1 cellular context compared by ENCODE assay signal in the genomic region with DNA sequence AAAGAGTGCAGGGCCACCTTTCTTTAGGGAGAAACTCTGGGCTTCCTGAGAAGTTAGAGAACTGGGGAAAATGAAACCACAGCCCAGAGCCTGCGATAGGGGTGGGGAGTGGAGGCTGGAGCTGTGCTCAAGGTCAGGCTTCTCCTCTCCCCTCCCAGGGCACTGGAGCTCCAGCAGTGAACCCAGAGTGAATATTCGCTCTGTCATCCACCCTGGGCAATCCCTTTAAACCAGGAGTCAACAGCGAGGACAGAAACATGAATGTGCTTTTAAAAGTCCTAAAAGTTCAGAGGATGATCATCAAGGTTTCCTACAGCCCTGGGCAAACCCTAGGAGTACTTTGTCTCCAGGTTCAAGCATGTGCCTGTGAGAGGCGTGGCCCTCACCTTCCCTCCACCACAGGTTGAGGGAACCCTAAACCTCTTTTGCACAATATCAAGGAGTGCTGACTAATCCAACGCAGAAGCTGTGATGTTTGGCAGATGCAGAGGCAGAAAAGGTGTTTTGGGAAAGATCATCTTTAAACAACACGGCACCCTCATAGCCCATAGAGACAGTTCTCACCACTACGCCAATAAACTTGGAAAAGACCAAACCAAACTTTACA.
TF ChIP-seq lines count a peak whose summit lies in the region.
"Not testable (repeated sequence)": the region's sequence is repeated elsewhere in the genome, so short reads cannot be mapped to it uniquely, and the experiment has no call there.

No MANE protein-coding gene starts in this region.

TF ChIP-seq in K562, 482 proteins besides CTCF, POLR2A, EP300 and RAD21 (continued from another document):
- TF ChIP-seq, protein P1, sequence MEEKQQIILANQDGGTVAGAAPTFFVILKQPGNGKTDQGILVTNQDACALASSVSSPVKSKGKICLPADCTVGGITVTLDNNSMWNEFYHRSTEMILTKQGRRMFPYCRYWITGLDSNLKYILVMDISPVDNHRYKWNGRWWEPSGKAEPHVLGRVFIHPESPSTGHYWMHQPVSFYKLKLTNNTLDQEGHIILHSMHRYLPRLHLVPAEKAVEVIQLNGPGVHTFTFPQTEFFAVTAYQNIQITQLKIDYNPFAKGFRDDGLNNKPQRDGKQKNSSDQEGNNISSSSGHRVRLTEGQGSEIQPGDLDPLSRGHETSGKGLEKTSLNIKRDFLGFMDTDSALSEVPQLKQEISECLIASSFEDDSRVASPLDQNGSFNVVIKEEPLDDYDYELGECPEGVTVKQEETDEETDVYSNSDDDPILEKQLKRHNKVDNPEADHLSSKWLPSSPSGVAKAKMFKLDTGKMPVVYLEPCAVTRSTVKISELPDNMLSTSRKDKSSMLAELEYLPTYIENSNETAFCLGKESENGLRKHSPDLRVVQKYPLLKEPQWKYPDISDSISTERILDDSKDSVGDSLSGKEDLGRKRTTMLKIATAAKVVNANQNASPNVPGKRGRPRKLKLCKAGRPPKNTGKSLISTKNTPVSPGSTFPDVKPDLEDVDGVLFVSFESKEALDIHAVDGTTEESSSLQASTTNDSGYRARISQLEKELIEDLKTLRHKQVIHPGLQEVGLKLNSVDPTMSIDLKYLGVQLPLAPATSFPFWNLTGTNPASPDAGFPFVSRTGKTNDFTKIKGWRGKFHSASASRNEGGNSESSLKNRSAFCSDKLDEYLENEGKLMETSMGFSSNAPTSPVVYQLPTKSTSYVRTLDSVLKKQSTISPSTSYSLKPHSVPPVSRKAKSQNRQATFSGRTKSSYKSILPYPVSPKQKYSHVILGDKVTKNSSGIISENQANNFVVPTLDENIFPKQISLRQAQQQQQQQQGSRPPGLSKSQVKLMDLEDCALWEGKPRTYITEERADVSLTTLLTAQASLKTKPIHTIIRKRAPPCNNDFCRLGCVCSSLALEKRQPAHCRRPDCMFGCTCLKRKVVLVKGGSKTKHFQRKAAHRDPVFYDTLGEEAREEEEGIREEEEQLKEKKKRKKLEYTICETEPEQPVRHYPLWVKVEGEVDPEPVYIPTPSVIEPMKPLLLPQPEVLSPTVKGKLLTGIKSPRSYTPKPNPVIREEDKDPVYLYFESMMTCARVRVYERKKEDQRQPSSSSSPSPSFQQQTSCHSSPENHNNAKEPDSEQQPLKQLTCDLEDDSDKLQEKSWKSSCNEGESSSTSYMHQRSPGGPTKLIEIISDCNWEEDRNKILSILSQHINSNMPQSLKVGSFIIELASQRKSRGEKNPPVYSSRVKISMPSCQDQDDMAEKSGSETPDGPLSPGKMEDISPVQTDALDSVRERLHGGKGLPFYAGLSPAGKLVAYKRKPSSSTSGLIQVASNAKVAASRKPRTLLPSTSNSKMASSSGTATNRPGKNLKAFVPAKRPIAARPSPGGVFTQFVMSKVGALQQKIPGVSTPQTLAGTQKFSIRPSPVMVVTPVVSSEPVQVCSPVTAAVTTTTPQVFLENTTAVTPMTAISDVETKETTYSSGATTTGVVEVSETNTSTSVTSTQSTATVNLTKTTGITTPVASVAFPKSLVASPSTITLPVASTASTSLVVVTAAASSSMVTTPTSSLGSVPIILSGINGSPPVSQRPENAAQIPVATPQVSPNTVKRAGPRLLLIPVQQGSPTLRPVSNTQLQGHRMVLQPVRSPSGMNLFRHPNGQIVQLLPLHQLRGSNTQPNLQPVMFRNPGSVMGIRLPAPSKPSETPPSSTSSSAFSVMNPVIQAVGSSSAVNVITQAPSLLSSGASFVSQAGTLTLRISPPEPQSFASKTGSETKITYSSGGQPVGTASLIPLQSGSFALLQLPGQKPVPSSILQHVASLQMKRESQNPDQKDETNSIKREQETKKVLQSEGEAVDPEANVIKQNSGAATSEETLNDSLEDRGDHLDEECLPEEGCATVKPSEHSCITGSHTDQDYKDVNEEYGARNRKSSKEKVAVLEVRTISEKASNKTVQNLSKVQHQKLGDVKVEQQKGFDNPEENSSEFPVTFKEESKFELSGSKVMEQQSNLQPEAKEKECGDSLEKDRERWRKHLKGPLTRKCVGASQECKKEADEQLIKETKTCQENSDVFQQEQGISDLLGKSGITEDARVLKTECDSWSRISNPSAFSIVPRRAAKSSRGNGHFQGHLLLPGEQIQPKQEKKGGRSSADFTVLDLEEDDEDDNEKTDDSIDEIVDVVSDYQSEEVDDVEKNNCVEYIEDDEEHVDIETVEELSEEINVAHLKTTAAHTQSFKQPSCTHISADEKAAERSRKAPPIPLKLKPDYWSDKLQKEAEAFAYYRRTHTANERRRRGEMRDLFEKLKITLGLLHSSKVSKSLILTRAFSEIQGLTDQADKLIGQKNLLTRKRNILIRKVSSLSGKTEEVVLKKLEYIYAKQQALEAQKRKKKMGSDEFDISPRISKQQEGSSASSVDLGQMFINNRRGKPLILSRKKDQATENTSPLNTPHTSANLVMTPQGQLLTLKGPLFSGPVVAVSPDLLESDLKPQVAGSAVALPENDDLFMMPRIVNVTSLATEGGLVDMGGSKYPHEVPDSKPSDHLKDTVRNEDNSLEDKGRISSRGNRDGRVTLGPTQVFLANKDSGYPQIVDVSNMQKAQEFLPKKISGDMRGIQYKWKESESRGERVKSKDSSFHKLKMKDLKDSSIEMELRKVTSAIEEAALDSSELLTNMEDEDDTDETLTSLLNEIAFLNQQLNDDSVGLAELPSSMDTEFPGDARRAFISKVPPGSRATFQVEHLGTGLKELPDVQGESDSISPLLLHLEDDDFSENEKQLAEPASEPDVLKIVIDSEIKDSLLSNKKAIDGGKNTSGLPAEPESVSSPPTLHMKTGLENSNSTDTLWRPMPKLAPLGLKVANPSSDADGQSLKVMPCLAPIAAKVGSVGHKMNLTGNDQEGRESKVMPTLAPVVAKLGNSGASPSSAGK (IDR thresholded peaks at IDR 0.05): peak; percentile 73
- peak; percentile 97 for TF ChIP-seq CEBPB (tag; IDR thresholded peaks at IDR 0.05)
- peak; percentile 19; the same call in 1 of the 2 replicates for TF ChIP-seq ZEB2 (IDR thresholded peaks at IDR 0.05)
- peak; percentile 55; the same call in 1 of the 2 replicates for TF ChIP-seq DPF2 (IDR thresholded peaks at IDR 0.05)
- peak; percentile 84 for TF ChIP-seq ESRRA (IDR thresholded peaks at IDR 0.05; ENCODE audit: borderline replicate concordance, low read depth)
- peak; percentile 12; the same call in 1 of the 2 replicates for TF ChIP-seq TEAD2 (tag; IDR thresholded peaks at IDR 0.05)
- not testable (repeated sequence) for TF ChIP-seq CEBPG (CRISPR knock-in tag; IDR thresholded peaks at IDR 0.05); NR2C1 (IDR thresholded peaks at IDR 0.05)
- TF ChIP-seq CEBPG (tag; conservative IDR thresholded peaks at IDR 0.05 in 1 of 2, IDR thresholded peaks at IDR 0.05 in 1 of 2): peak in 1 of 2 experiments; percentile 85; a peak in 2 of 4 replicates
- peak; percentile 35; the same call in 1 of the 2 replicates for TF ChIP-seq NFE2 (IDR thresholded peaks at IDR 0.05; ENCODE audit: low read depth)
- peak; percentile 71 for TF ChIP-seq MAFG (tag; conservative IDR thresholded peaks at IDR 0.05)
- TF ChIP-seq ZNF316 (IDR thresholded peaks at IDR 0.05): peak; percentile 48; the same call in 1 of the 2 replicates
- TF ChIP-seq, protein P2, sequence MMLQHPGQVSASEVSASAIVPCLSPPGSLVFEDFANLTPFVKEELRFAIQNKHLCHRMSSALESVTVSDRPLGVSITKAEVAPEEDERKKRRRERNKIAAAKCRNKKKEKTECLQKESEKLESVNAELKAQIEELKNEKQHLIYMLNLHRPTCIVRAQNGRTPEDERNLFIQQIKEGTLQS (IDR thresholded peaks at IDR 0.05): peak; percentile 38; the same call in 1 of the 2 replicates
- TF ChIP-seq, protein P2 (CRISPR knock-in tag; conservative IDR thresholded peaks at IDR 0.05): not testable (repeated sequence)
- TF ChIP-seq, protein P3, sequence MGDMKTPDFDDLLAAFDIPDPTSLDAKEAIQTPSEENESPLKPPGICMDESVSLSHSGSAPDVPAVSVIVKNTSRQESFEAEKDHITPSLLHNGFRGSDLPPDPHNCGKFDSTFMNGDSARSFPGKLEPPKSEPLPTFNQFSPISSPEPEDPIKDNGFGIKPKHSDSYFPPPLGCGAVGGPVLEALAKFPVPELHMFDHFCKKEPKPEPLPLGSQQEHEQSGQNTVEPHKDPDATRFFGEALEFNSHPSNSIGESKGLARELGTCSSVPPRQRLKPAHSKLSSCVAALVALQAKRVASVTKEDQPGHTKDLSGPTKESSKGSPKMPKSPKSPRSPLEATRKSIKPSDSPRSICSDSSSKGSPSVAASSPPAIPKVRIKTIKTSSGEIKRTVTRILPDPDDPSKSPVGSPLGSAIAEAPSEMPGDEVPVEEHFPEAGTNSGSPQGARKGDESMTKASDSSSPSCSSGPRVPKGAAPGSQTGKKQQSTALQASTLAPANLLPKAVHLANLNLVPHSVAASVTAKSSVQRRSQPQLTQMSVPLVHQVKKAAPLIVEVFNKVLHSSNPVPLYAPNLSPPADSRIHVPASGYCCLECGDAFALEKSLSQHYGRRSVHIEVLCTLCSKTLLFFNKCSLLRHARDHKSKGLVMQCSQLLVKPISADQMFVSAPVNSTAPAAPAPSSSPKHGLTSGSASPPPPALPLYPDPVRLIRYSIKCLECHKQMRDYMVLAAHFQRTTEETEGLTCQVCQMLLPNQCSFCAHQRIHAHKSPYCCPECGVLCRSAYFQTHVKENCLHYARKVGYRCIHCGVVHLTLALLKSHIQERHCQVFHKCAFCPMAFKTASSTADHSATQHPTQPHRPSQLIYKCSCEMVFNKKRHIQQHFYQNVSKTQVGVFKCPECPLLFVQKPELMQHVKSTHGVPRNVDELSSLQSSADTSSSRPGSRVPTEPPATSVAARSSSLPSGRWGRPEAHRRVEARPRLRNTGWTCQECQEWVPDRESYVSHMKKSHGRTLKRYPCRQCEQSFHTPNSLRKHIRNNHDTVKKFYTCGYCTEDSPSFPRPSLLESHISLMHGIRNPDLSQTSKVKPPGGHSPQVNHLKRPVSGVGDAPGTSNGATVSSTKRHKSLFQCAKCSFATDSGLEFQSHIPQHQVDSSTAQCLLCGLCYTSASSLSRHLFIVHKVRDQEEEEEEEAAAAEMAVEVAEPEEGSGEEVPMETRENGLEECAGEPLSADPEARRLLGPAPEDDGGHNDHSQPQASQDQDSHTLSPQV (IDR thresholded peaks at IDR 0.05): 0 out of 2 replicates have a peak, but pooled peaks have one; percentile 40
- TF ChIP-seq C11orf30 (IDR thresholded peaks at IDR 0.05; ENCODE audit: low read depth): peak; percentile 48; the same call in 1 of the 2 replicates
- TF ChIP-seq NR2C1 (tag; IDR thresholded peaks at IDR 0.05): 0 out of 2 replicates have a peak, but pooled peaks have one; percentile 9
- peak; percentile 12; the same call in 1 of the 2 replicates for TF ChIP-seq CTBP1 (IDR thresholded peaks at IDR 0.05; ENCODE audit: borderline replicate concordance)
- TF ChIP-seq SMAD4 (CRISPR knock-in tag; conservative IDR thresholded peaks at IDR 0.05): 0 out of 2 replicates have a peak, but pooled peaks have one; percentile 32
- TF ChIP-seq L3MBTL2 (IDR thresholded peaks at IDR 0.05): peak; percentile 80
- 0 out of 2 replicates have a peak, but pooled peaks have one; percentile 17 for TF ChIP-seq ZBTB17 (CRISPR knock-in tag; IDR thresholded peaks at IDR 0.05)
